8 cellular contexts compared by ENCODE assay signal in genomic region chr13:50123515-50123861, GRCh38.
DNase-seq lines count a peak whose midpoint lies in the region; ATAC-seq and TF ChIP-seq lines count a peak whose summit lies in the region.

No MANE protein-coding gene starts in this region.

- no peaks in the 10 kb centered on the region for H3K27me3 ChIP-seq in DND-41 (ENCODE audit: insufficient read depth, low read length, poor library complexity)
- no peaks in the 10 kb centered on the region for H3K27me3 ChIP-seq in MM.1S (replicated peaks; ENCODE audit: insufficient read depth, low read length)
- peaks cover 2% of the 10 kb centered on the region for H3K27me3 ChIP-seq in ovary

- H2AFZ ChIP-seq in DND-41 (ENCODE audit: low read depth, low read length) = no peak overlapping the region; the same call in 1 of the 2 replicates
- H2AFZ ChIP-seq in MM.1S (ENCODE audit: low read length) = no peak overlapping the region

- peak overlapping the region; percentile 94 for H3K27ac Mint-ChIP-seq in endothelial cell (ENCODE audit: unreplicated experiment)

- peak overlapping the region; percentile 95 for H3K4me3 Mint-ChIP-seq in endothelial cell (ENCODE audit: unreplicated experiment)

- TF ChIP-seq POLR2A in ovary (IDR thresholded peaks at IDR 0.05) = no peak

- H3K27ac ChIP-seq in DND-41 (ENCODE audit: low read length) (peak overlapping the region; percentile 77), MM.1S (ENCODE audit: low read length) (peak overlapping the region; percentile 97), ovary (peak overlapping the region; percentile 70 to 97)

- TF ChIP-seq EP300 in ovary (IDR thresholded peaks at IDR 0.05) = no peak

- peaks cover 27% of the 10 kb centered on the region for H4K20me1 ChIP-seq in DND-41 (ENCODE audit: insufficient read depth, low read length)
- no peaks in the 10 kb centered on the region for H4K20me1 ChIP-seq in MM.1S (ENCODE audit: insufficient read depth, low read length)

- TF ChIP-seq CTCF in DND-41 (IDR thresholded peaks at IDR 0.05; ENCODE audit: borderline replicate concordance, extremely low read depth, low read length, poor library complexity, severe bottlenecking) = no peak
- TF ChIP-seq CTCF in MM.1S (IDR thresholded peaks at IDR 0.05; ENCODE audit: low read length) = no peak
- TF ChIP-seq CTCF in endothelial cell (IDR thresholded peaks at IDR 0.05; ENCODE audit: unreplicated experiment) = no peak
- no peak for TF ChIP-seq CTCF in ovary (IDR thresholded peaks at IDR 0.05)

- 22 to 24% (median 23%) methylated on average over 13 of the region's 13 CpGs for WGBS in ovary, 3 donors

- H3K9me2 ChIP-seq in MM.1S (replicated peaks; ENCODE audit: insufficient read depth, low read length) = no peaks in the 10 kb centered on the region

- peak overlapping the region; percentile 44 to 89 for H3K4me3 ChIP-seq in DND-41 (ENCODE audit: low read depth in 1 of 2, low read length in 2 of 2)
- peak overlapping the region; percentile 77 for H3K4me3 ChIP-seq in MM.1S (ENCODE audit: low read length)
- H3K4me3 ChIP-seq in ovary = peak overlapping the region; percentile 83

- intact Hi-C loops in ovary (cut with DNase I) = loop anchor here in 2 of 4 donors (5.0 to 10.0 kb wide), 2 partner anchors 41 to 1461 kb away; partner anchors contain the start of gene WDFY2 (in 1 of the 2)

- ATAC-seq in DND-41 (ENCODE audit: insufficient read depth, low read depth) (no peak), HG03439 (IDR thresholded peaks at IDR 0.05; ENCODE audit: unreplicated experiment) (no peak)

- peaks cover 38% of the 10 kb centered on the region for H3K4me1 Mint-ChIP-seq in endothelial cell (ENCODE audit: unreplicated experiment)

- H3K36me3 Mint-ChIP-seq in endothelial cell (ENCODE audit: low read depth, unreplicated experiment) = peaks cover 4% of the 10 kb centered on the region

- H3K36me3 ChIP-seq in DND-41 (ENCODE audit: insufficient read depth, low read length) = peaks cover 18% of the 10 kb centered on the region
- no peaks in the 10 kb centered on the region for H3K36me3 ChIP-seq in MM.1S (replicated peaks; ENCODE audit: insufficient read depth, low read length)
- no peaks in the 10 kb centered on the region for H3K36me3 ChIP-seq in ovary

- H3K9ac ChIP-seq in DND-41 (ENCODE audit: low read depth, low read length) = peak overlapping the region; percentile 99
- peak overlapping the region; percentile 82 for H3K9ac ChIP-seq in MM.1S (ENCODE audit: low read length)

- no peaks in the 10 kb centered on the region for H3K9me3 Mint-ChIP-seq in endothelial cell (ENCODE audit: unreplicated experiment)

- H3K27me3 Mint-ChIP-seq in endothelial cell (ENCODE audit: unreplicated experiment) = peaks cover 25% of the 10 kb centered on the region

- H3K4me2 ChIP-seq in DND-41 (ENCODE audit: insufficient read depth, low read length) = peak overlapping the region; percentile 64
- peak overlapping the region; percentile 77 for H3K4me2 ChIP-seq in MM.1S (ENCODE audit: low read depth, low read length)

- DNase-seq in DND-41 = no peak
- DNase-seq in MM.1S = no peak
- no peak for DNase-seq in endothelial cell (ENCODE audit: low spot score)
- no peak for DNase-seq in ovary
- DNase-seq in NCI-H128 (lab: John Stamatoyannopoulos, UW; ENCODE audit: unreplicated experiment) = no peak
- no peak for DNase-seq in NCI-H1694 (lab: John Stamatoyannopoulos, UW)
- no peak for DNase-seq in foreskin melanocyte

- peaks cover 82% of the 10 kb centered on the region for H3K79me2 ChIP-seq in DND-41 (ENCODE audit: insufficient read depth, low read length)
- H3K79me2 ChIP-seq in MM.1S (ENCODE audit: low read length) = peaks cover 47% of the 10 kb centered on the region

- H3K9me3 ChIP-seq in DND-41 (ENCODE audit: insufficient read depth, low read length, severe bottlenecking) (no peaks in the 10 kb centered on the region), MM.1S (replicated peaks; ENCODE audit: insufficient read depth, low read length) (no peaks in the 10 kb centered on the region), ovary (no peaks in the 10 kb centered on the region)

- peaks cover 8% of the 10 kb centered on the region; the same call in 1 of the 2 replicates for H3F3A ChIP-seq in MM.1S (ENCODE audit: insufficient read depth, low read length)

- H3K4me1 ChIP-seq in DND-41 (ENCODE audit: insufficient read depth, low read length) = peaks cover 45% of the 10 kb centered on the region
- peaks cover 27% of the 10 kb centered on the region for H3K4me1 ChIP-seq in MM.1S (ENCODE audit: low read length)
- H3K4me1 ChIP-seq in ovary (ENCODE audit: insufficient read depth) = peaks cover 2% of the 10 kb centered on the region
